ENCODE assay signal across 17 cellular contexts in genomic region chr21:25080161-25080560, GRCh38.
DNase-seq lines count a peak whose midpoint lies in the region; ATAC-seq lines count a peak whose summit lies in the region.
"Had no signal": no experiment of that assay in that cellular context is flagged by ENCODE, and none has a peak within 500 bp of the region (broad histone marks: within the 10 kb centered on the region; RNA-seq: fewer than 3 reads in every experiment).

No MANE protein-coding gene starts in this region.

- H3K4me3 Mint-ChIP-seq in activated naive CD4-positive, alpha-beta T cell treated with anti-CD3 and anti-CD28 coated beads, Interleukin-2, amount 10 ng/mL, durations not matched to agents 7 days and 5 days = no peak overlapping the region
- H3K4me3 Mint-ChIP-seq: T-helper 1 cell treated with Interleukin-12 subunit alpha and Interleukin-12 subunit beta and Interleukin-4 antibody, amounts not matched to agents 30 μg/mL and 1 μg/mL, for 36 hours had no signal

- H3K27ac Mint-ChIP-seq in activated naive CD4-positive, alpha-beta T cell treated with anti-CD3 and anti-CD28 coated beads, Interleukin-2, amount 10 ng/mL, durations not matched to agents 7 days and 5 days = no peak overlapping the region
- H3K27ac Mint-ChIP-seq: T-helper 1 cell treated with Interleukin-12 subunit alpha and Interleukin-12 subunit beta and Interleukin-4 antibody, amounts not matched to agents 30 μg/mL and 1 μg/mL, for 36 hours had no signal

- H3K9me3 Mint-ChIP-seq in activated naive CD4-positive, alpha-beta T cell treated with anti-CD3 and anti-CD28 coated beads, Interleukin-2, amount 10 ng/mL, durations not matched to agents 7 days and 5 days = no peaks in the 10 kb centered on the region
- H3K9me3 Mint-ChIP-seq: T-helper 1 cell treated with Interleukin-12 subunit alpha and Interleukin-12 subunit beta and Interleukin-4 antibody, amounts not matched to agents 30 μg/mL and 1 μg/mL, for 36 hours had no signal

- ATAC-seq in GM21526 (IDR thresholded peaks at IDR 0.05; ENCODE audit: low FRiP score, unreplicated experiment) = no peak
- ATAC-seq: HepG2, PC-3 had no signal

- H3K36me3 Mint-ChIP-seq in activated naive CD4-positive, alpha-beta T cell treated with anti-CD3 and anti-CD28 coated beads, Interleukin-2, amount 10 ng/mL, durations not matched to agents 7 days and 5 days = no peaks in the 10 kb centered on the region

- DNase-seq in DMS 273 (lab: John Stamatoyannopoulos, UW; ENCODE audit: unreplicated experiment) = peak; percentile 51
- no peak for DNase-seq in DMS 273 treated with DMSO at 0.1 percent for 48 hours (lab: John Stamatoyannopoulos, UW)
- DNase-seq in NCI-H69 (lab: John Stamatoyannopoulos, UW) = peak; percentile 76
- DNase-seq in cerebellum (ENCODE audit: low spot score) = peak; percentile 63
- no peak for DNase-seq in NK-92 treated with Interleukin-12 subunit alpha and Interleukin-12 subunit beta, amount 100 ng/mL, for 24 hours (lab: John Stamatoyannopoulos, UW)
- DNase-seq in stimulated activated CD4-positive, alpha-beta T cell treated with anti-CD3 and anti-CD28 coated beads, Interleukin-12 subunit alpha, Interleukin-12 subunit beta, amount 100 ng/mL, for 4 hours = no peak
- no peak for DNase-seq in activated naive CD4-positive, alpha-beta T cell treated with anti-CD3 and anti-CD28 coated beads, Interleukin-2, amount 10 ng/mL, durations not matched to agents 7 days and 5 days
- DNase-seq: COR-L47, DMS53, MM.1S, NCI-H1105 treated with DMSO at 0.1 percent for 48 hours, NCI-H1930, NCI-H526, PC-3 had no signal

- CTCF ChIA-PET in activated naive CD4-positive, alpha-beta T cell treated with anti-CD3 and anti-CD28 coated beads, Interleukin-2, amount 10 ng/mL, durations not matched to agents 7 days and 5 days (lab: Charles Lee) = no interaction called here

- H3K27me3 Mint-ChIP-seq in activated naive CD4-positive, alpha-beta T cell treated with anti-CD3 and anti-CD28 coated beads, Interleukin-2, amount 10 ng/mL, durations not matched to agents 7 days and 5 days = no peaks in the 10 kb centered on the region

- no peaks in the 10 kb centered on the region for H3K4me1 Mint-ChIP-seq in activated naive CD4-positive, alpha-beta T cell treated with anti-CD3 and anti-CD28 coated beads, Interleukin-2, amount 10 ng/mL, durations not matched to agents 7 days and 5 days

Comparison
In these comparisons a context has a peak if more than half of its experiments do, and no peak if none do; other contexts are left out.
1. DNase-seq: peak in DMS 273 (single experiment), NCI-H69 (single experiment) and cerebellum (single experiment); none in DMS 273 treated with DMSO at 0.1 percent for 48 hours (single experiment), NK-92 treated with Interleukin-12 subunit alpha and Interleukin-12 subunit beta, amount 100 ng/mL, for 24 hours (single experiment), stimulated activated CD4-positive, alpha-beta T cell treated with anti-CD3 and anti-CD28 coated beads, Interleukin-12 subunit alpha, Interleukin-12 subunit beta, amount 100 ng/mL, for 4 hours (single experiment) and activated naive CD4-positive, alpha-beta T cell treated with anti-CD3 and anti-CD28 coated beads, Interleukin-2, amount 10 ng/mL, durations not matched to agents 7 days and 5 days (single experiment).